In genomic region chr1:232655041-232655745, GRCh38 we compare ENCODE assay signal across 10 cellular contexts. TPM values are rescaled to one million over a fixed set of nuclear protein-coding genes. Genes with fewer than 3 reads are reported as not detected.
DNase-seq lines count a peak whose midpoint lies in the region; ATAC-seq and TF ChIP-seq lines count a peak whose summit lies in the region.
"Had no signal": no experiment of that assay in that cellular context is flagged by ENCODE, and none has a peak within 500 bp of the region (broad histone marks: within the 10 kb centered on the region; RNA-seq: fewer than 3 reads in every experiment).

No MANE protein-coding gene starts in this region.

- no peaks in the 10 kb centered on the region for H3K9me3 Mint-ChIP-seq in activated T-cell treated with anti-CD3 and anti-CD28 coated beads, Interleukin-2, amount 50 U/mL, for 4 hours

- DNase-seq in COLO668 (lab: John Stamatoyannopoulos, UW; ENCODE audit: unreplicated experiment): peak; percentile 51
- peak; percentile 71 for DNase-seq in RPMI8226
- DNase-seq in activated T-cell treated with anti-CD3 and anti-CD28 coated beads, Interleukin-2, amount 50 U/mL, for 4 hours: no peak
- DNase-seq in erythroblast (lab: John Stamatoyannopoulos, UW): no peak
- no peak for DNase-seq in KBM-7
- DNase-seq: activated CD4-positive, alpha-beta T cell treated with anti-CD3 and anti-CD28 coated beads for 1 hour had no signal

- no peak overlapping the region for H3K4me3 Mint-ChIP-seq in activated T-cell treated with anti-CD3 and anti-CD28 coated beads, Interleukin-2, amount 50 U/mL, for 4 hours

- ATAC-seq in GM19452 (IDR thresholded peaks at IDR 0.05; ENCODE audit: unreplicated experiment) (peak; percentile 88), HG03457 (IDR thresholded peaks at IDR 0.05; ENCODE audit: unreplicated experiment) (peak; percentile 61), HG03039 (IDR thresholded peaks at IDR 0.05; ENCODE audit: unreplicated experiment) (no peak)
- no peak for ATAC-seq in activated T-cell treated with anti-CD3 and anti-CD28 coated beads, Interleukin-2, amount 50 U/mL, for 4 hours
- ATAC-seq: HepG2 had no signal

- in situ Hi-C loops in KBM-7 (cut with MboI; ENCODE audit: low pct_unique_long_range_greater_than_20kb, low sequenced_read_pairs): no loop called here

- H3K4me1 Mint-ChIP-seq in activated T-cell treated with anti-CD3 and anti-CD28 coated beads, Interleukin-2, amount 50 U/mL, for 4 hours (ENCODE audit: low read depth): peaks cover 1% of the 10 kb centered on the region

- peaks cover 16% of the 10 kb centered on the region for H3K27me3 Mint-ChIP-seq in activated T-cell treated with anti-CD3 and anti-CD28 coated beads, Interleukin-2, amount 50 U/mL, for 4 hours (ENCODE audit: low read depth)

- no peaks in the 10 kb centered on the region for H3K36me3 Mint-ChIP-seq in activated T-cell treated with anti-CD3 and anti-CD28 coated beads, Interleukin-2, amount 50 U/mL, for 4 hours (ENCODE audit: insufficient read depth)

- TF ChIP-seq POLR2A in erythroblast (IDR thresholded peaks at IDR 0.05; ENCODE audit: low read length): no peak

RNA-seq across cellular contexts. Expression of gene SIPA1L2, which starts 25.3 kb away (rescaled TPM):
- total RNA-seq in activated T-cell treated with anti-CD3 and anti-CD28 coated beads, Interleukin-2, amount 50 U/mL, for 4 hours: 10 to 100 TPM in 1 of 3 donors, 1 to 10 TPM in 2; 5.3 to 13.8 (median 6.7) TPM
- total RNA-seq: HepG2 had no signal

Comparison
In these comparisons a context has a peak if more than half of its experiments do, and no peak if none do; other contexts are left out.
1. DNase-seq: peak in COLO668 (single experiment) and RPMI8226 (single experiment); none in activated T-cell treated with anti-CD3 and anti-CD28 coated beads, Interleukin-2, amount 50 U/mL, for 4 hours (single experiment), erythroblast (0 of 2) and KBM-7 (single experiment).
2. ATAC-seq: peak in GM19452 (single experiment) and HG03457 (single experiment); none in activated T-cell treated with anti-CD3 and anti-CD28 coated beads, Interleukin-2, amount 50 U/mL, for 4 hours (0 of 2) and HG03039 (single experiment).